Comparison of ENCODE assay signal across 1 cellular context in the genomic region with DNA sequence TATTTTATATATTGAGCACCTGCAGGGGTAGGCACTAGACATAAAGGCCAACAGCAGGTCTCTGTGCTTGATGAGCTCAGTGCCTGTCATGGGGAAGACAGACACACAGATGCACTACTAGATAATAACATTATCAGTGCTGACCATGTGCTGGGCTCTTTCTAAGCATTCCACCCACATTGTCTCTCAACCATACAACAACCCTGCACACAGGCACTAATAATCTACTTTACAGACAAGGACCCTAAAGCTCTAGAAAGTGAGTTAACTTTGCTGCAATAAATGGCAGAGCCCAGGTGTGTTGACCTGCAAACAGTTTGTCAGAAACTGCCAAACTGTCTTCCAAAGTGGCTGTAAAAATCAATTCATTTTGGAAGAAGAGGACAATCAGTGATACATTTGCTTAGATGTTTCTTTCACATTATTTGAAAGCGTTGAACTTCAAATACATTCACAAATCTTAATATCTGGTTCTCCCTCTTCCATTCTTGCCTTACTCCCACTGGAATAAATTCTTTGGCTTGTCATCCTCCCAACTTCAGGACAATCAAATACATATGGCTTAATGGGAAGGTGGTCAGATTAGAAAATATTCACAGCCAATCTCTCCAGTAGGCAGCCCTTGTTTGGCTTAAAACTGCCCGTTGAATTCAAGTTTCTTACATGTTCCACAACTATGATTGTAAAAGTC.
TF ChIP-seq lines count a peak whose summit lies in the region.

No MANE protein-coding gene starts in this region.

TF ChIP-seq in K562, 482 proteins besides CTCF, POLR2A, EP300 and RAD21 (continued from another document and continues in another):
- TF ChIP-seq, protein P1, sequence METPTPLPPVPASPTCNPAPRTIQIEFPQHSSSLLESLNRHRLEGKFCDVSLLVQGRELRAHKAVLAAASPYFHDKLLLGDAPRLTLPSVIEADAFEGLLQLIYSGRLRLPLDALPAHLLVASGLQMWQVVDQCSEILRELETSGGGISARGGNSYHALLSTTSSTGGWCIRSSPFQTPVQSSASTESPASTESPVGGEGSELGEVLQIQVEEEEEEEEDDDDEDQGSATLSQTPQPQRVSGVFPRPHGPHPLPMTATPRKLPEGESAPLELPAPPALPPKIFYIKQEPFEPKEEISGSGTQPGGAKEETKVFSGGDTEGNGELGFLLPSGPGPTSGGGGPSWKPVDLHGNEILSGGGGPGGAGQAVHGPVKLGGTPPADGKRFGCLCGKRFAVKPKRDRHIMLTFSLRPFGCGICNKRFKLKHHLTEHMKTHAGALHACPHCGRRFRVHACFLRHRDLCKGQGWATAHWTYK (CRISPR knock-in tag; IDR thresholded peaks at IDR 0.05): peak; percentile 46; the same call in 1 of the 2 replicates
- TF ChIP-seq CCNT2 (IDR thresholded peaks at IDR 0.05; ENCODE audit: borderline replicate concordance, extremely low read depth, insufficient read length, low read depth, low read length) (peak; percentile 100), DACH1 (IDR thresholded peaks at IDR 0.05; ENCODE audit: partially characterized antibody) (peak; percentile 83), PRPF4 (IDR thresholded peaks at IDR 0.05; ENCODE audit: insufficient read depth, low read depth, low read length, poor library complexity, severe bottlenecking) (no peak), POLR2AphosphoS5 (IDR thresholded peaks at IDR 0.05; ENCODE audit: control insufficient read depth, insufficient read depth, low read depth, low read length) (peak; percentile 98), KLF13 (tag; IDR thresholded peaks at IDR 0.05; ENCODE audit: borderline replicate concordance, low read depth) (no peak), JUN (IDR thresholded peaks at IDR 0.05; ENCODE audit: borderline replicate concordance, low read depth, low read length) (peak; percentile 95), JUN (CRISPR knock-in tag; IDR thresholded peaks at IDR 0.05; ENCODE audit: borderline replicate concordance) (no peak), KDM4B (IDR thresholded peaks at IDR 0.05; ENCODE audit: borderline replicate concordance in 2 of 2, low read depth in 1 of 2) (no peak), HDAC2 (IDR thresholded peaks at IDR 0.05) (peak; percentile 86), NFE2 (IDR thresholded peaks at IDR 0.05; ENCODE audit: low read depth) (peak; percentile 70), MCM3 (IDR thresholded peaks at IDR 0.05) (no peak), LARP7 (IDR thresholded peaks at IDR 0.05) (no peak), SPI1 (IDR thresholded peaks at IDR 0.05; ENCODE audit: borderline replicate concordance, low read depth, low read length) (no peak), MIER1 (IDR thresholded peaks at IDR 0.05; ENCODE audit: low read depth) (no peak), MECOM (CRISPR knock-in tag; IDR thresholded peaks at IDR 0.05) (peak; percentile 95), ARID1B (IDR thresholded peaks at IDR 0.05) (peak; percentile 100), ARHGAP35 (IDR thresholded peaks at IDR 0.05; ENCODE audit: partially characterized antibody) (no peak), KDM1A (IDR thresholded peaks at IDR 0.05) (peak; percentile 88 to 89), ZNF274 (IDR thresholded peaks at IDR 0.05; ENCODE audit: borderline replicate concordance, low read depth, low read length) (peak; percentile 74), ZNF23 (CRISPR knock-in tag; IDR thresholded peaks at IDR 0.05) (no peak), TCF3 (CRISPR knock-in tag; IDR thresholded peaks at IDR 0.05) (peak; percentile 99), HEY1 (CRISPR knock-in tag; IDR thresholded peaks at IDR 0.05; ENCODE audit: borderline replicate concordance) (peak; percentile 85; the same call in 1 of the 2 replicates), ZNF830 (CRISPR knock-in tag; IDR thresholded peaks at IDR 0.05) (no peak), CBX8 (IDR thresholded peaks at IDR 0.05; ENCODE audit: borderline replicate concordance, extremely low read depth, low read depth, low read length, poor library complexity, severe bottlenecking) (no peak)
- TF ChIP-seq, protein P2, sequence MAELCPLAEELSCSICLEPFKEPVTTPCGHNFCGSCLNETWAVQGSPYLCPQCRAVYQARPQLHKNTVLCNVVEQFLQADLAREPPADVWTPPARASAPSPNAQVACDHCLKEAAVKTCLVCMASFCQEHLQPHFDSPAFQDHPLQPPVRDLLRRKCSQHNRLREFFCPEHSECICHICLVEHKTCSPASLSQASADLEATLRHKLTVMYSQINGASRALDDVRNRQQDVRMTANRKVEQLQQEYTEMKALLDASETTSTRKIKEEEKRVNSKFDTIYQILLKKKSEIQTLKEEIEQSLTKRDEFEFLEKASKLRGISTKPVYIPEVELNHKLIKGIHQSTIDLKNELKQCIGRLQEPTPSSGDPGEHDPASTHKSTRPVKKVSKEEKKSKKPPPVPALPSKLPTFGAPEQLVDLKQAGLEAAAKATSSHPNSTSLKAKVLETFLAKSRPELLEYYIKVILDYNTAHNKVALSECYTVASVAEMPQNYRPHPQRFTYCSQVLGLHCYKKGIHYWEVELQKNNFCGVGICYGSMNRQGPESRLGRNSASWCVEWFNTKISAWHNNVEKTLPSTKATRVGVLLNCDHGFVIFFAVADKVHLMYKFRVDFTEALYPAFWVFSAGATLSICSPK (IDR thresholded peaks at IDR 0.05; ENCODE audit: borderline replicate concordance): no peak
- TF ChIP-seq, protein P3, sequence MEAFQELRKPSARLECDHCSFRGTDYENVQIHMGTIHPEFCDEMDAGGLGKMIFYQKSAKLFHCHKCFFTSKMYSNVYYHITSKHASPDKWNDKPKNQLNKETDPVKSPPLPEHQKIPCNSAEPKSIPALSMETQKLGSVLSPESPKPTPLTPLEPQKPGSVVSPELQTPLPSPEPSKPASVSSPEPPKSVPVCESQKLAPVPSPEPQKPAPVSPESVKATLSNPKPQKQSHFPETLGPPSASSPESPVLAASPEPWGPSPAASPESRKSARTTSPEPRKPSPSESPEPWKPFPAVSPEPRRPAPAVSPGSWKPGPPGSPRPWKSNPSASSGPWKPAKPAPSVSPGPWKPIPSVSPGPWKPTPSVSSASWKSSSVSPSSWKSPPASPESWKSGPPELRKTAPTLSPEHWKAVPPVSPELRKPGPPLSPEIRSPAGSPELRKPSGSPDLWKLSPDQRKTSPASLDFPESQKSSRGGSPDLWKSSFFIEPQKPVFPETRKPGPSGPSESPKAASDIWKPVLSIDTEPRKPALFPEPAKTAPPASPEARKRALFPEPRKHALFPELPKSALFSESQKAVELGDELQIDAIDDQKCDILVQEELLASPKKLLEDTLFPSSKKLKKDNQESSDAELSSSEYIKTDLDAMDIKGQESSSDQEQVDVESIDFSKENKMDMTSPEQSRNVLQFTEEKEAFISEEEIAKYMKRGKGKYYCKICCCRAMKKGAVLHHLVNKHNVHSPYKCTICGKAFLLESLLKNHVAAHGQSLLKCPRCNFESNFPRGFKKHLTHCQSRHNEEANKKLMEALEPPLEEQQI (IDR thresholded peaks at IDR 0.05): peak; percentile 98
- TF ChIP-seq, protein P4, sequence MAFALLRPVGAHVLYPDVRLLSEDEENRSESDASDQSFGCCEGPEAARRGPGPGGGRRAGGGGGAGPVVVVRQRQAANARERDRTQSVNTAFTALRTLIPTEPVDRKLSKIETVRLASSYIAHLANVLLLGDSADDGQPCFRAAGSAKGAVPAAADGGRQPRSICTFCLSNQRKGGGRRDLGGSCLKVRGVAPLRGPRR (CRISPR knock-in tag; IDR thresholded peaks at IDR 0.05): no peak
- TF ChIP-seq, protein P5, sequence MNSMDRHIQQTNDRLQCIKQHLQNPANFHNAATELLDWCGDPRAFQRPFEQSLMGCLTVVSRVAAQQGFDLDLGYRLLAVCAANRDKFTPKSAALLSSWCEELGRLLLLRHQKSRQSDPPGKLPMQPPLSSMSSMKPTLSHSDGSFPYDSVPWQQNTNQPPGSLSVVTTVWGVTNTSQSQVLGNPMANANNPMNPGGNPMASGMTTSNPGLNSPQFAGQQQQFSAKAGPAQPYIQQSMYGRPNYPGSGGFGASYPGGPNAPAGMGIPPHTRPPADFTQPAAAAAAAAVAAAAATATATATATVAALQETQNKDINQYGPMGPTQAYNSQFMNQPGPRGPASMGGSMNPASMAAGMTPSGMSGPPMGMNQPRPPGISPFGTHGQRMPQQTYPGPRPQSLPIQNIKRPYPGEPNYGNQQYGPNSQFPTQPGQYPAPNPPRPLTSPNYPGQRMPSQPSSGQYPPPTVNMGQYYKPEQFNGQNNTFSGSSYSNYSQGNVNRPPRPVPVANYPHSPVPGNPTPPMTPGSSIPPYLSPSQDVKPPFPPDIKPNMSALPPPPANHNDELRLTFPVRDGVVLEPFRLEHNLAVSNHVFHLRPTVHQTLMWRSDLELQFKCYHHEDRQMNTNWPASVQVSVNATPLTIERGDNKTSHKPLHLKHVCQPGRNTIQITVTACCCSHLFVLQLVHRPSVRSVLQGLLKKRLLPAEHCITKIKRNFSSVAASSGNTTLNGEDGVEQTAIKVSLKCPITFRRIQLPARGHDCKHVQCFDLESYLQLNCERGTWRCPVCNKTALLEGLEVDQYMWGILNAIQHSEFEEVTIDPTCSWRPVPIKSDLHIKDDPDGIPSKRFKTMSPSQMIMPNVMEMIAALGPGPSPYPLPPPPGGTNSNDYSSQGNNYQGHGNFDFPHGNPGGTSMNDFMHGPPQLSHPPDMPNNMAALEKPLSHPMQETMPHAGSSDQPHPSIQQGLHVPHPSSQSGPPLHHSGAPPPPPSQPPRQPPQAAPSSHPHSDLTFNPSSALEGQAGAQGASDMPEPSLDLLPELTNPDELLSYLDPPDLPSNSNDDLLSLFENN (IDR thresholded peaks at IDR 0.05; ENCODE audit: low read depth in 2 of 2, low read length in 2 of 2): peak in 1 of 2 experiments; percentile 98; a peak in 2 of 4 replicates
- TF ChIP-seq, protein P6, sequence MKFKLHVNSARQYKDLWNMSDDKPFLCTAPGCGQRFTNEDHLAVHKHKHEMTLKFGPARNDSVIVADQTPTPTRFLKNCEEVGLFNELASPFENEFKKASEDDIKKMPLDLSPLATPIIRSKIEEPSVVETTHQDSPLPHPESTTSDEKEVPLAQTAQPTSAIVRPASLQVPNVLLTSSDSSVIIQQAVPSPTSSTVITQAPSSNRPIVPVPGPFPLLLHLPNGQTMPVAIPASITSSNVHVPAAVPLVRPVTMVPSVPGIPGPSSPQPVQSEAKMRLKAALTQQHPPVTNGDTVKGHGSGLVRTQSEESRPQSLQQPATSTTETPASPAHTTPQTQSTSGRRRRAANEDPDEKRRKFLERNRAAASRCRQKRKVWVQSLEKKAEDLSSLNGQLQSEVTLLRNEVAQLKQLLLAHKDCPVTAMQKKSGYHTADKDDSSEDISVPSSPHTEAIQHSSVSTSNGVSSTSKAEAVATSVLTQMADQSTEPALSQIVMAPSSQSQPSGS (CRISPR knock-in tag; IDR thresholded peaks at IDR 0.05): no peak
- TF ChIP-seq, protein P7, sequence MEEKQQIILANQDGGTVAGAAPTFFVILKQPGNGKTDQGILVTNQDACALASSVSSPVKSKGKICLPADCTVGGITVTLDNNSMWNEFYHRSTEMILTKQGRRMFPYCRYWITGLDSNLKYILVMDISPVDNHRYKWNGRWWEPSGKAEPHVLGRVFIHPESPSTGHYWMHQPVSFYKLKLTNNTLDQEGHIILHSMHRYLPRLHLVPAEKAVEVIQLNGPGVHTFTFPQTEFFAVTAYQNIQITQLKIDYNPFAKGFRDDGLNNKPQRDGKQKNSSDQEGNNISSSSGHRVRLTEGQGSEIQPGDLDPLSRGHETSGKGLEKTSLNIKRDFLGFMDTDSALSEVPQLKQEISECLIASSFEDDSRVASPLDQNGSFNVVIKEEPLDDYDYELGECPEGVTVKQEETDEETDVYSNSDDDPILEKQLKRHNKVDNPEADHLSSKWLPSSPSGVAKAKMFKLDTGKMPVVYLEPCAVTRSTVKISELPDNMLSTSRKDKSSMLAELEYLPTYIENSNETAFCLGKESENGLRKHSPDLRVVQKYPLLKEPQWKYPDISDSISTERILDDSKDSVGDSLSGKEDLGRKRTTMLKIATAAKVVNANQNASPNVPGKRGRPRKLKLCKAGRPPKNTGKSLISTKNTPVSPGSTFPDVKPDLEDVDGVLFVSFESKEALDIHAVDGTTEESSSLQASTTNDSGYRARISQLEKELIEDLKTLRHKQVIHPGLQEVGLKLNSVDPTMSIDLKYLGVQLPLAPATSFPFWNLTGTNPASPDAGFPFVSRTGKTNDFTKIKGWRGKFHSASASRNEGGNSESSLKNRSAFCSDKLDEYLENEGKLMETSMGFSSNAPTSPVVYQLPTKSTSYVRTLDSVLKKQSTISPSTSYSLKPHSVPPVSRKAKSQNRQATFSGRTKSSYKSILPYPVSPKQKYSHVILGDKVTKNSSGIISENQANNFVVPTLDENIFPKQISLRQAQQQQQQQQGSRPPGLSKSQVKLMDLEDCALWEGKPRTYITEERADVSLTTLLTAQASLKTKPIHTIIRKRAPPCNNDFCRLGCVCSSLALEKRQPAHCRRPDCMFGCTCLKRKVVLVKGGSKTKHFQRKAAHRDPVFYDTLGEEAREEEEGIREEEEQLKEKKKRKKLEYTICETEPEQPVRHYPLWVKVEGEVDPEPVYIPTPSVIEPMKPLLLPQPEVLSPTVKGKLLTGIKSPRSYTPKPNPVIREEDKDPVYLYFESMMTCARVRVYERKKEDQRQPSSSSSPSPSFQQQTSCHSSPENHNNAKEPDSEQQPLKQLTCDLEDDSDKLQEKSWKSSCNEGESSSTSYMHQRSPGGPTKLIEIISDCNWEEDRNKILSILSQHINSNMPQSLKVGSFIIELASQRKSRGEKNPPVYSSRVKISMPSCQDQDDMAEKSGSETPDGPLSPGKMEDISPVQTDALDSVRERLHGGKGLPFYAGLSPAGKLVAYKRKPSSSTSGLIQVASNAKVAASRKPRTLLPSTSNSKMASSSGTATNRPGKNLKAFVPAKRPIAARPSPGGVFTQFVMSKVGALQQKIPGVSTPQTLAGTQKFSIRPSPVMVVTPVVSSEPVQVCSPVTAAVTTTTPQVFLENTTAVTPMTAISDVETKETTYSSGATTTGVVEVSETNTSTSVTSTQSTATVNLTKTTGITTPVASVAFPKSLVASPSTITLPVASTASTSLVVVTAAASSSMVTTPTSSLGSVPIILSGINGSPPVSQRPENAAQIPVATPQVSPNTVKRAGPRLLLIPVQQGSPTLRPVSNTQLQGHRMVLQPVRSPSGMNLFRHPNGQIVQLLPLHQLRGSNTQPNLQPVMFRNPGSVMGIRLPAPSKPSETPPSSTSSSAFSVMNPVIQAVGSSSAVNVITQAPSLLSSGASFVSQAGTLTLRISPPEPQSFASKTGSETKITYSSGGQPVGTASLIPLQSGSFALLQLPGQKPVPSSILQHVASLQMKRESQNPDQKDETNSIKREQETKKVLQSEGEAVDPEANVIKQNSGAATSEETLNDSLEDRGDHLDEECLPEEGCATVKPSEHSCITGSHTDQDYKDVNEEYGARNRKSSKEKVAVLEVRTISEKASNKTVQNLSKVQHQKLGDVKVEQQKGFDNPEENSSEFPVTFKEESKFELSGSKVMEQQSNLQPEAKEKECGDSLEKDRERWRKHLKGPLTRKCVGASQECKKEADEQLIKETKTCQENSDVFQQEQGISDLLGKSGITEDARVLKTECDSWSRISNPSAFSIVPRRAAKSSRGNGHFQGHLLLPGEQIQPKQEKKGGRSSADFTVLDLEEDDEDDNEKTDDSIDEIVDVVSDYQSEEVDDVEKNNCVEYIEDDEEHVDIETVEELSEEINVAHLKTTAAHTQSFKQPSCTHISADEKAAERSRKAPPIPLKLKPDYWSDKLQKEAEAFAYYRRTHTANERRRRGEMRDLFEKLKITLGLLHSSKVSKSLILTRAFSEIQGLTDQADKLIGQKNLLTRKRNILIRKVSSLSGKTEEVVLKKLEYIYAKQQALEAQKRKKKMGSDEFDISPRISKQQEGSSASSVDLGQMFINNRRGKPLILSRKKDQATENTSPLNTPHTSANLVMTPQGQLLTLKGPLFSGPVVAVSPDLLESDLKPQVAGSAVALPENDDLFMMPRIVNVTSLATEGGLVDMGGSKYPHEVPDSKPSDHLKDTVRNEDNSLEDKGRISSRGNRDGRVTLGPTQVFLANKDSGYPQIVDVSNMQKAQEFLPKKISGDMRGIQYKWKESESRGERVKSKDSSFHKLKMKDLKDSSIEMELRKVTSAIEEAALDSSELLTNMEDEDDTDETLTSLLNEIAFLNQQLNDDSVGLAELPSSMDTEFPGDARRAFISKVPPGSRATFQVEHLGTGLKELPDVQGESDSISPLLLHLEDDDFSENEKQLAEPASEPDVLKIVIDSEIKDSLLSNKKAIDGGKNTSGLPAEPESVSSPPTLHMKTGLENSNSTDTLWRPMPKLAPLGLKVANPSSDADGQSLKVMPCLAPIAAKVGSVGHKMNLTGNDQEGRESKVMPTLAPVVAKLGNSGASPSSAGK (IDR thresholded peaks at IDR 0.05): peak; percentile 58
